In genomic region chr5:171388816-171389168, GRCh38 we compare ENCODE assay signal across 8 cellular contexts. TPM values are rescaled to one million over a fixed set of nuclear protein-coding genes. Genes with fewer than 3 reads are reported as not detected.
DNase-seq lines count a peak whose midpoint lies in the region; ATAC-seq and TF ChIP-seq lines count a peak whose summit lies in the region.

No MANE protein-coding gene starts in this region.

- DNase-seq in SJSA1 (ENCODE audit: low read depth in 1 of 2, low spot score in 2 of 2) (no peak), epithelial cell of proximal tubule (ENCODE audit: low read depth) (no peak), gastrocnemius medialis (no peak), GM19240 (ENCODE audit: insufficient read length, low spot score) (no peak), T1000 (lab: John Stamatoyannopoulos, UW) (no peak), NCI-H2196 treated with DMSO at 0.1 percent for 48 hours (lab: John Stamatoyannopoulos, UW; ENCODE audit: unreplicated experiment) (no peak)

- H3K27me3 ChIP-seq in SJSA1 (replicated peaks) (no peaks in the 10 kb centered on the region), gastrocnemius medialis (no peaks in the 10 kb centered on the region)

- H3K9me3 ChIP-seq in SJSA1 (replicated peaks) (no peaks in the 10 kb centered on the region), gastrocnemius medialis (no peaks in the 10 kb centered on the region)

- H3K36me3 ChIP-seq in SJSA1 (peaks cover 61% of the 10 kb centered on the region), gastrocnemius medialis (peaks cover 3 to 11% of the 10 kb centered on the region in 2 donors)

- in situ Hi-C loops in gastrocnemius medialis (cut with MboI; ENCODE audit: low sequenced_read_pairs in 4 of 4): no loop called here

- peak overlapping the region; percentile 75 for H3K4me3 ChIP-seq in SJSA1
- H3K4me3 ChIP-seq in epithelial cell of proximal tubule (ENCODE audit: low read depth, low read length): peak overlapping the region; percentile 98
- H3K4me3 ChIP-seq in gastrocnemius medialis: peak overlapping the region; percentile 75 to 94 (median 85)

- ATAC-seq in GM21528 (IDR thresholded peaks at IDR 0.05; ENCODE audit: low FRiP score, unreplicated experiment) (peak; percentile 3), gastrocnemius medialis (no peak), GM21367 (IDR thresholded peaks at IDR 0.05; ENCODE audit: unreplicated experiment) (no peak)

- intact Hi-C loops in gastrocnemius medialis (cut with DNase I; ENCODE audit: low total_unique reads): no loop called here

- peaks cover 22% of the 10 kb centered on the region for H3K4me1 ChIP-seq in SJSA1 (replicated peaks)
- H3K4me1 ChIP-seq in gastrocnemius medialis: peaks cover 27 to 51% of the 10 kb centered on the region in 2 donors

- no peak for TF ChIP-seq POLR2A in gastrocnemius medialis (IDR thresholded peaks at IDR 0.05)

- H3K27ac ChIP-seq in SJSA1 (peak overlapping the region; percentile 81), gastrocnemius medialis (peak overlapping the region; percentile 89 to 95 (median 92))

- TF ChIP-seq CTCF in epithelial cell of proximal tubule (conservative IDR thresholded peaks at IDR 0.05; ENCODE audit: low read depth, low read length) (no peak), gastrocnemius medialis (IDR thresholded peaks at IDR 0.05 in 4 of 5, conservative IDR thresholded peaks at IDR 0.05 in 1 of 5) (no peak)

RNA-seq across cellular contexts. Expression of gene NPM1, which starts 1.1 kb away (rescaled TPM):
- 2,195 and 3,207 TPM in 2 replicates for total RNA-seq in SJSA1 (2014; rRNA removed; shearing (Covaris generic))
- total RNA-seq in epithelial cell of proximal tubule: 1,693 and 2,624 TPM in 2 replicates
- total RNA-seq in gastrocnemius medialis: 100 to 1,000 TPM; 277 to 651 (median 413) TPM

RNA-seq across cellular contexts. Expression of gene FGF18, which starts 30.7 kb away (rescaled TPM):
- 0.21 TPM in 1 of 2 replicates, not detected in the other for total RNA-seq in SJSA1 (2014; rRNA removed; shearing (Covaris generic))
- total RNA-seq in epithelial cell of proximal tubule: not detected in 2 replicates
- total RNA-seq in gastrocnemius medialis: under 1 TPM in 1 of 4 donors, not detected in 3; 0.20 TPM
